8 cellular contexts compared by ENCODE assay signal in genomic region chr11:117443269-117444186, GRCh38.
DNase-seq lines count a peak whose midpoint lies in the region; ATAC-seq, FAIRE-seq and TF ChIP-seq lines count a peak whose summit lies in the region.

No MANE protein-coding gene starts in this region.

- no peak for TF ChIP-seq POLR2A in thyroid gland (IDR thresholded peaks at IDR 0.05)

- H3K4me3 ChIP-seq in astrocyte (ENCODE audit: insufficient read depth, low read depth, low read length) (no peak overlapping the region), keratinocyte (ENCODE audit: control insufficient read depth in 2 of 3, extremely low read depth in 1 of 3, insufficient read depth in 2 of 3, low read depth in 1 of 3, low read length in 3 of 3) (no peak overlapping the region), thyroid gland (replicated peaks in 1 of 3) (no peak overlapping the region)

- CTCF ChIA-PET in activated CD4-positive, alpha-beta memory T cell treated with anti-CD3 and anti-CD28 coated beads for 36 hours (lab: Charles Lee): interaction anchor here (0.7 to 4.0 kb wide), 8 partner anchors 13 to 364 kb away, joined by 3 to 32 read pairs (median 4); no protein-coding TSS in a partner anchor
- CTCF ChIA-PET in activated CD4-positive, alpha-beta memory T cell treated with anti-CD3 and anti-CD28 coated beads, Interleukin-2, amount 10 ng/mL, durations not matched to agents 7 days and 5 days (lab: Charles Lee): no interaction called here

- H3K36me3 ChIP-seq in astrocyte (ENCODE audit: insufficient read depth, low read length) (no peaks in the 10 kb centered on the region), keratinocyte (ENCODE audit: control insufficient read depth in 2 of 2, extremely low read depth in 1 of 2, insufficient read depth in 2 of 2, low read length in 2 of 2) (no peaks in the 10 kb centered on the region), thyroid gland (no peaks in the 10 kb centered on the region)

- H4K20me1 ChIP-seq in astrocyte (ENCODE audit: insufficient read depth, low read length) (no peaks in the 10 kb centered on the region), keratinocyte (ENCODE audit: control insufficient read depth, extremely low read depth, insufficient read depth, low read length) (no peaks in the 10 kb centered on the region)

- FAIRE-seq in astrocyte (lab: Jason Lieb, UNC): no peak
- no peak for FAIRE-seq in keratinocyte (lab: Jason Lieb, UNC)

- H3K79me2 ChIP-seq in astrocyte (ENCODE audit: insufficient read depth, low read length) (no peaks in the 10 kb centered on the region), keratinocyte (ENCODE audit: control insufficient read depth, insufficient read depth, low read length) (no peaks in the 10 kb centered on the region)

- intact Hi-C loops in activated CD4-positive, alpha-beta memory T cell treated with anti-CD3 and anti-CD28 coated beads for 36 hours (cut with micrococcal nuclease): no loop called here
- intact Hi-C loops in thyroid gland (cut with DNase I): no loop called here

- H3K9me3 ChIP-seq in astrocyte (ENCODE audit: insufficient read depth, low read depth, low read length) (no peaks in the 10 kb centered on the region), keratinocyte (ENCODE audit: control insufficient read depth, low read depth, low read length) (no peaks in the 10 kb centered on the region), thyroid gland (no peaks in the 10 kb centered on the region)

- peak; percentile 66 for DNase-seq in activated CD4-positive, alpha-beta memory T cell treated with anti-CD3 and anti-CD28 coated beads for 36 hours
- no peak for DNase-seq in activated CD4-positive, alpha-beta memory T cell treated with anti-CD3 and anti-CD28 coated beads, Interleukin-2, amount 10 ng/mL, durations not matched to agents 7 days and 5 days
- DNase-seq in NCI-H1417 treated with DMSO at 0.1 percent for 48 hours (lab: John Stamatoyannopoulos, UW) (peak; percentile 32), astrocyte (ENCODE audit: low read depth) (peak; percentile 9), keratinocyte (ENCODE audit: low read depth, low spot score) (no peak), thyroid gland (peak; percentile 62 to 63)

- WGBS in thyroid gland, 2 donors: 42 to 51% methylated on average over 18 to 31 of the region's 38 CpGs

- ATAC-seq in GM21825 (IDR thresholded peaks at IDR 0.05; ENCODE audit: unreplicated experiment) (no peak), HG03439 (IDR thresholded peaks at IDR 0.05; ENCODE audit: unreplicated experiment) (no peak)

- H3K27ac ChIP-seq in astrocyte (ENCODE audit: low read depth, low read length) (no peak overlapping the region), keratinocyte (ENCODE audit: control insufficient read depth, insufficient read depth, low read length) (no peak overlapping the region), thyroid gland (no peak overlapping the region)

- no peaks in the 10 kb centered on the region for H3K4me1 Mint-ChIP-seq in activated CD4-positive, alpha-beta memory T cell treated with anti-CD3 and anti-CD28 coated beads for 36 hours (ENCODE audit: low read depth)
- no peaks in the 10 kb centered on the region for H3K4me1 Mint-ChIP-seq in activated CD4-positive, alpha-beta memory T cell treated with anti-CD3 and anti-CD28 coated beads, Interleukin-2, amount 10 ng/mL, durations not matched to agents 7 days and 5 days
- no peaks in the 10 kb centered on the region for H3K4me1 Mint-ChIP-seq in astrocyte (ENCODE audit: low read depth, unreplicated experiment)

- H3K4me3 Mint-ChIP-seq in activated CD4-positive, alpha-beta memory T cell treated with anti-CD3 and anti-CD28 coated beads for 36 hours: no peak overlapping the region
- no peak overlapping the region for H3K4me3 Mint-ChIP-seq in activated CD4-positive, alpha-beta memory T cell treated with anti-CD3 and anti-CD28 coated beads, Interleukin-2, amount 10 ng/mL, durations not matched to agents 7 days and 5 days
- no peak overlapping the region for H3K4me3 Mint-ChIP-seq in astrocyte (ENCODE audit: unreplicated experiment)

- H3K27me3 Mint-ChIP-seq in activated CD4-positive, alpha-beta memory T cell treated with anti-CD3 and anti-CD28 coated beads for 36 hours: peaks cover 32% of the 10 kb centered on the region
- H3K27me3 Mint-ChIP-seq in activated CD4-positive, alpha-beta memory T cell treated with anti-CD3 and anti-CD28 coated beads, Interleukin-2, amount 10 ng/mL, durations not matched to agents 7 days and 5 days: peaks cover 22% of the 10 kb centered on the region
- peaks cover 63% of the 10 kb centered on the region for H3K27me3 Mint-ChIP-seq in astrocyte (ENCODE audit: low read depth, unreplicated experiment)

- no peaks in the 10 kb centered on the region for H3K9me1 ChIP-seq in keratinocyte (ENCODE audit: control insufficient read depth, extremely low read depth, insufficient read depth, low read length)

- H2AFZ ChIP-seq in astrocyte (ENCODE audit: low read depth, low read length): no peak overlapping the region
- H2AFZ ChIP-seq in keratinocyte (ENCODE audit: control insufficient read depth, low read length): no peak overlapping the region

- POLR2A ChIA-PET in activated CD4-positive, alpha-beta memory T cell treated with anti-CD3 and anti-CD28 coated beads for 36 hours (lab: Charles Lee): no interaction called here
- POLR2A ChIA-PET in activated CD4-positive, alpha-beta memory T cell treated with anti-CD3 and anti-CD28 coated beads, Interleukin-2, amount 10 ng/mL, durations not matched to agents 7 days and 5 days (lab: Charles Lee): interaction anchor here (0.5 kb wide), 1 partner anchor 493 kb away, joined by 3 read pairs; no protein-coding TSS in a partner anchor

- H3K27me3 ChIP-seq in astrocyte (ENCODE audit: insufficient read depth, low read length) (peaks cover 29% of the 10 kb centered on the region), keratinocyte (ENCODE audit: control insufficient read depth, extremely low read depth, insufficient read depth, low read length) (peaks cover 36% of the 10 kb centered on the region), thyroid gland (no peaks in the 10 kb centered on the region)

- H3K4me1 ChIP-seq in astrocyte (ENCODE audit: insufficient read depth, low read length) (no peaks in the 10 kb centered on the region), keratinocyte (ENCODE audit: control insufficient read depth, extremely low read depth, insufficient read depth, low read length) (no peaks in the 10 kb centered on the region), thyroid gland (peaks cover 5 to 18% of the 10 kb centered on the region in 2 donors)

- H3K36me3 Mint-ChIP-seq in activated CD4-positive, alpha-beta memory T cell treated with anti-CD3 and anti-CD28 coated beads for 36 hours: no peaks in the 10 kb centered on the region
- no peaks in the 10 kb centered on the region for H3K36me3 Mint-ChIP-seq in activated CD4-positive, alpha-beta memory T cell treated with anti-CD3 and anti-CD28 coated beads, Interleukin-2, amount 10 ng/mL, durations not matched to agents 7 days and 5 days (ENCODE audit: low read depth)
- H3K36me3 Mint-ChIP-seq in astrocyte (ENCODE audit: low read depth, unreplicated experiment): no peaks in the 10 kb centered on the region

- H3K9me3 Mint-ChIP-seq in activated CD4-positive, alpha-beta memory T cell treated with anti-CD3 and anti-CD28 coated beads for 36 hours: no peaks in the 10 kb centered on the region
- no peaks in the 10 kb centered on the region for H3K9me3 Mint-ChIP-seq in activated CD4-positive, alpha-beta memory T cell treated with anti-CD3 and anti-CD28 coated beads, Interleukin-2, amount 10 ng/mL, durations not matched to agents 7 days and 5 days
- no peaks in the 10 kb centered on the region for H3K9me3 Mint-ChIP-seq in astrocyte (ENCODE audit: unreplicated experiment)

- no peak overlapping the region for H3K27ac Mint-ChIP-seq in activated CD4-positive, alpha-beta memory T cell treated with anti-CD3 and anti-CD28 coated beads for 36 hours
- no peak overlapping the region for H3K27ac Mint-ChIP-seq in activated CD4-positive, alpha-beta memory T cell treated with anti-CD3 and anti-CD28 coated beads, Interleukin-2, amount 10 ng/mL, durations not matched to agents 7 days and 5 days
- no peak overlapping the region for H3K27ac Mint-ChIP-seq in astrocyte (ENCODE audit: unreplicated experiment)

- peak; percentile 34 for TF ChIP-seq CTCF in astrocyte (IDR thresholded peaks at IDR 0.05; ENCODE audit: insufficient read depth, low read depth, low read length)
- TF ChIP-seq CTCF in keratinocyte (optimal IDR thresholded peaks at IDR 0.05 in 1 of 3, IDR thresholded peaks at IDR 0.05 in 1 of 3, conservative IDR thresholded peaks at IDR 0.05 in 1 of 3; ENCODE audit: extremely low read depth in 1 of 3, insufficient read depth in 2 of 3, low read length in 3 of 3): peak in 2 of 3 experiments; percentile 2 to 36
- peak in 4 of 6 experiments; percentile 38 to 63 (median 56) for TF ChIP-seq CTCF in thyroid gland (IDR thresholded peaks at IDR 0.05)

- dilution Hi-C loops in keratinocyte (cut with MboI; ENCODE audit: extremely low pct_ligation_motif_present, low sequenced_read_pairs): loop anchor here (25.0 kb wide), 1 partner anchor 369 kb away; the partner anchor contains the start of gene FXYD2

- H3K9ac ChIP-seq in astrocyte (ENCODE audit: low read length) (no peak overlapping the region), keratinocyte (ENCODE audit: control insufficient read depth, extremely low read depth, insufficient read depth, low read length) (no peak overlapping the region)

- H3K4me2 ChIP-seq in astrocyte (ENCODE audit: low read length) (peak overlapping the region; percentile 54), keratinocyte (ENCODE audit: control insufficient read depth, extremely low read depth, insufficient read depth, low read depth, low read length) (no peak overlapping the region)

Comparison
In these comparisons a context has a peak if more than half of its experiments do, and no peak if none do; other contexts are left out.
1. DNase-seq: peak in activated CD4-positive, alpha-beta memory T cell treated with anti-CD3 and anti-CD28 coated beads for 36 hours (single experiment), NCI-H1417 treated with DMSO at 0.1 percent for 48 hours (single experiment), astrocyte (single experiment) and thyroid gland (2 of 2); none in activated CD4-positive, alpha-beta memory T cell treated with anti-CD3 and anti-CD28 coated beads, Interleukin-2, amount 10 ng/mL, durations not matched to agents 7 days and 5 days (single experiment) and keratinocyte (single experiment).
2. Peak in every context shown above with its lines, with median percentiles within 50 percentile points of each other: CTCF ChIP-seq.